In the genomic region with DNA sequence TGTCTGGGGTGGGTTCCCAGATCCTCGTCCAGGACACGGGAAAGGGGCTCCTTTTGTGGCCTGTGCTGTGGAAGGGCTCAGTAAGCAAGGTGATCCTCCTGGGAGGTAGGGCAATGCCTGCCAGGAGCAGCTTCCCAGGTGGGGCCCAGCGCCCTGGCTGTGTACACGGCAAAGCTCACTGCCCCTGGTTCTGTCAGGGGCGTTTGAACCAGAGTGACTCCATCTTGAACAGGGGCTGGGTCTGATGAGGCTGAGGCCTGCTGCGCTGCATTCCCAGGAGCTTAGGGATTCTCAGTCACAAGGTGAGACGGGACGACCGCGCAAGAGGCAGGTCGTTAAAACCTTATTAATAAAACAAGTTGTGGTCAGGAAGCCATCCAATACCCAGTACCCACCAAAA, we compare ENCODE assay signal across 1 cellular context.
TF ChIP-seq lines count a peak whose summit lies in the region.

No MANE protein-coding gene starts in this region.

TF ChIP-seq in GM12878, 131 proteins besides CTCF, POLR2A, EP300 and RAD21 (continued from another document):
- TF ChIP-seq, protein P1, sequence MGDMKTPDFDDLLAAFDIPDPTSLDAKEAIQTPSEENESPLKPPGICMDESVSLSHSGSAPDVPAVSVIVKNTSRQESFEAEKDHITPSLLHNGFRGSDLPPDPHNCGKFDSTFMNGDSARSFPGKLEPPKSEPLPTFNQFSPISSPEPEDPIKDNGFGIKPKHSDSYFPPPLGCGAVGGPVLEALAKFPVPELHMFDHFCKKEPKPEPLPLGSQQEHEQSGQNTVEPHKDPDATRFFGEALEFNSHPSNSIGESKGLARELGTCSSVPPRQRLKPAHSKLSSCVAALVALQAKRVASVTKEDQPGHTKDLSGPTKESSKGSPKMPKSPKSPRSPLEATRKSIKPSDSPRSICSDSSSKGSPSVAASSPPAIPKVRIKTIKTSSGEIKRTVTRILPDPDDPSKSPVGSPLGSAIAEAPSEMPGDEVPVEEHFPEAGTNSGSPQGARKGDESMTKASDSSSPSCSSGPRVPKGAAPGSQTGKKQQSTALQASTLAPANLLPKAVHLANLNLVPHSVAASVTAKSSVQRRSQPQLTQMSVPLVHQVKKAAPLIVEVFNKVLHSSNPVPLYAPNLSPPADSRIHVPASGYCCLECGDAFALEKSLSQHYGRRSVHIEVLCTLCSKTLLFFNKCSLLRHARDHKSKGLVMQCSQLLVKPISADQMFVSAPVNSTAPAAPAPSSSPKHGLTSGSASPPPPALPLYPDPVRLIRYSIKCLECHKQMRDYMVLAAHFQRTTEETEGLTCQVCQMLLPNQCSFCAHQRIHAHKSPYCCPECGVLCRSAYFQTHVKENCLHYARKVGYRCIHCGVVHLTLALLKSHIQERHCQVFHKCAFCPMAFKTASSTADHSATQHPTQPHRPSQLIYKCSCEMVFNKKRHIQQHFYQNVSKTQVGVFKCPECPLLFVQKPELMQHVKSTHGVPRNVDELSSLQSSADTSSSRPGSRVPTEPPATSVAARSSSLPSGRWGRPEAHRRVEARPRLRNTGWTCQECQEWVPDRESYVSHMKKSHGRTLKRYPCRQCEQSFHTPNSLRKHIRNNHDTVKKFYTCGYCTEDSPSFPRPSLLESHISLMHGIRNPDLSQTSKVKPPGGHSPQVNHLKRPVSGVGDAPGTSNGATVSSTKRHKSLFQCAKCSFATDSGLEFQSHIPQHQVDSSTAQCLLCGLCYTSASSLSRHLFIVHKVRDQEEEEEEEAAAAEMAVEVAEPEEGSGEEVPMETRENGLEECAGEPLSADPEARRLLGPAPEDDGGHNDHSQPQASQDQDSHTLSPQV (IDR thresholded peaks at IDR 0.05), result peak; percentile 97
- TF ChIP-seq, protein P2, sequence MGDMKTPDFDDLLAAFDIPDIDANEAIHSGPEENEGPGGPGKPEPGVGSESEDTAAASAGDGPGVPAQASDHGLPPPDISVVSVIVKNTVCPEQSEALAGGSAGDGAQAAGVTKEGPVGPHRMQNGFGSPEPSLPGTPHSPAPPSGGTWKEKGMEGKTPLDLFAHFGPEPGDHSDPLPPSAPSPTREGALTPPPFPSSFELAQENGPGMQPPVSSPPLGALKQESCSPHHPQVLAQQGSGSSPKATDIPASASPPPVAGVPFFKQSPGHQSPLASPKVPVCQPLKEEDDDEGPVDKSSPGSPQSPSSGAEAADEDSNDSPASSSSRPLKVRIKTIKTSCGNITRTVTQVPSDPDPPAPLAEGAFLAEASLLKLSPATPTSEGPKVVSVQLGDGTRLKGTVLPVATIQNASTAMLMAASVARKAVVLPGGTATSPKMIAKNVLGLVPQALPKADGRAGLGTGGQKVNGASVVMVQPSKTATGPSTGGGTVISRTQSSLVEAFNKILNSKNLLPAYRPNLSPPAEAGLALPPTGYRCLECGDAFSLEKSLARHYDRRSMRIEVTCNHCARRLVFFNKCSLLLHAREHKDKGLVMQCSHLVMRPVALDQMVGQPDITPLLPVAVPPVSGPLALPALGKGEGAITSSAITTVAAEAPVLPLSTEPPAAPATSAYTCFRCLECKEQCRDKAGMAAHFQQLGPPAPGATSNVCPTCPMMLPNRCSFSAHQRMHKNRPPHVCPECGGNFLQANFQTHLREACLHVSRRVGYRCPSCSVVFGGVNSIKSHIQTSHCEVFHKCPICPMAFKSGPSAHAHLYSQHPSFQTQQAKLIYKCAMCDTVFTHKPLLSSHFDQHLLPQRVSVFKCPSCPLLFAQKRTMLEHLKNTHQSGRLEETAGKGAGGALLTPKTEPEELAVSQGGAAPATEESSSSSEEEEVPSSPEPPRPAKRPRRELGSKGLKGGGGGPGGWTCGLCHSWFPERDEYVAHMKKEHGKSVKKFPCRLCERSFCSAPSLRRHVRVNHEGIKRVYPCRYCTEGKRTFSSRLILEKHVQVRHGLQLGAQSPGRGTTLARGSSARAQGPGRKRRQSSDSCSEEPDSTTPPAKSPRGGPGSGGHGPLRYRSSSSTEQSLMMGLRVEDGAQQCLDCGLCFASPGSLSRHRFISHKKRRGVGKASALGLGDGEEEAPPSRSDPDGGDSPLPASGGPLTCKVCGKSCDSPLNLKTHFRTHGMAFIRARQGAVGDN (IDR thresholded peaks at IDR 0.05), result peak; percentile 89
- no peak for TF ChIP-seq TCF7 (IDR thresholded peaks at IDR 0.05; ENCODE audit: borderline replicate concordance)
- TF ChIP-seq NR2C1 (IDR thresholded peaks at IDR 0.05), result no peak
- TF ChIP-seq BCL11A (IDR thresholded peaks at IDR 0.05; ENCODE audit: low read depth, low read length), result no peak
- TF ChIP-seq ZNF384 (IDR thresholded peaks at IDR 0.05; ENCODE audit: borderline replicate concordance, low read depth, low read length), result no peak
